ENCODE assay signal across 17 cellular contexts in the genomic region with DNA sequence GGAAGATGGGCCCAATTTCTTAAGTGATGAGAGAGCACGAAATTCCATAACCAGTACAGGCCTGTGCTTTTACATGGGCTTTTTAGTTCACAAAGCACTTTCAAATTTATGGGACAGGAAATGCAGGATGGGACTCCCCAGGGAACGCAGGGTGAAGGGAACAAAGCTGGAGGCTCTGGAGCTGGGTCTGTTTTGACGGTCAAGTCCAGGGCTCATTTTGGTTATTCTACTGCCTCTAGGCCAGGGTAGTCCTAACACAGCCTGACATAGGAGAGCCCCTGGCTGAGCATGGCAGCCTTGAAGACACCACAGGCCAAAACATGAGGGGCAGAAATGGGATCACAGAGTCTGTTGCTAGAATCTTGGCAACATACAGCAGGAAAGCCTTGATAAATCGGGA. TPM values are rescaled to one million over a fixed set of nuclear protein-coding genes. Genes with fewer than 3 reads are reported as not detected.
DNase-seq lines count a peak whose midpoint lies in the region; ATAC-seq and TF ChIP-seq lines count a peak whose summit lies in the region.
"Had no signal": no experiment of that assay in that cellular context is flagged by ENCODE, and none has a peak within 500 bp of the region (broad histone marks: within the 10 kb centered on the region; RNA-seq: fewer than 3 reads in every experiment).

No MANE protein-coding gene starts in this region.

- H3K4me3 ChIP-seq in right cardiac atrium (ENCODE audit: low read length) = no peak overlapping the region
- H3K4me3 ChIP-seq: BLaER1 treated with 17β-estradiol and CSF1 and Interleukin-3, amounts not matched to agents 10 nM and 100 nM; GM12878; HAP-1 had no signal

- peaks cover 3% of the 10 kb centered on the region for H3K9me3 Mint-ChIP-seq in activated T-helper 17 cell treated with anti-CD3 and anti-CD28 coated beads, Interleukin-2, amount 50 U/mL, for 72 hours
- peaks cover under 1% of the 10 kb centered on the region for H3K9me3 Mint-ChIP-seq in osteocyte (ENCODE audit: unreplicated experiment)
- H3K9me3 Mint-ChIP-seq: CD4-positive, alpha-beta memory T cell had no signal

- intact Hi-C loops in right cardiac atrium (cut with DNase I) = no loop called here
- intact Hi-C loops in Right ventricle myocardium inferior (cut with DNase I) = loop anchor here (5.0 kb wide), 1 partner anchor 35 kb away; a partner anchor contains a TSS

- H3K27me3 ChIP-seq in right cardiac atrium (ENCODE audit: control insufficient read depth, insufficient read depth) = no peaks in the 10 kb centered on the region
- H3K27me3 ChIP-seq: BLaER1 treated with 17β-estradiol and CSF1 and Interleukin-3, amounts not matched to agents 10 nM and 100 nM had no signal

- H3K27ac Mint-ChIP-seq in activated T-helper 17 cell treated with anti-CD3 and anti-CD28 coated beads, Interleukin-2, amount 50 U/mL, for 72 hours = peak overlapping the region; percentile 44
- H3K27ac Mint-ChIP-seq in osteocyte (ENCODE audit: unreplicated experiment) = no peak overlapping the region

- no peaks in the 10 kb centered on the region for H3K4me1 ChIP-seq in right cardiac atrium (ENCODE audit: control insufficient read depth, insufficient read depth, low read length)
- H3K4me1 ChIP-seq: BLaER1 treated with 17β-estradiol and CSF1 and Interleukin-3, amounts not matched to agents 10 nM and 100 nM; Caco-2; HAP-1 had no signal

- TF ChIP-seq CTCF in osteocyte (IDR thresholded peaks at IDR 0.05) = no peak

- DNase-seq in right cardiac atrium (no peak), Right ventricle myocardium inferior (ENCODE audit: missing footprints) (no peak), osteocyte (ENCODE audit: extremely low spot score, unreplicated experiment) (peak; percentile 38), D341Med (ENCODE audit: low spot score) (no peak), GM19238 (ENCODE audit: insufficient read length, low spot score) (no peak)
- DNase-seq in activated CD4-positive, alpha-beta T cell treated with anti-CD3 and anti-CD28 coated beads for 48 hours = no peak
- DNase-seq: 8988T; ACHN; Caco-2; CD4-positive, alpha-beta memory T cell; DMS53; GOT3 had no signal

- H3K4me1 Mint-ChIP-seq in activated T-helper 17 cell treated with anti-CD3 and anti-CD28 coated beads, Interleukin-2, amount 50 U/mL, for 72 hours = no peaks in the 10 kb centered on the region
- no peaks in the 10 kb centered on the region for H3K4me1 Mint-ChIP-seq in osteocyte (ENCODE audit: unreplicated experiment)

- H3K27me3 Mint-ChIP-seq in activated T-helper 17 cell treated with anti-CD3 and anti-CD28 coated beads, Interleukin-2, amount 50 U/mL, for 72 hours = no peaks in the 10 kb centered on the region
- H3K27me3 Mint-ChIP-seq in osteocyte (ENCODE audit: unreplicated experiment) = peaks cover 4% of the 10 kb centered on the region

- H3K27ac ChIP-seq in right cardiac atrium (ENCODE audit: low read length) = peak overlapping the region; percentile 33
- H3K27ac ChIP-seq: BLaER1 treated with 17β-estradiol and CSF1 and Interleukin-3, amounts not matched to agents 10 nM and 100 nM had no signal

- WGBS in right cardiac atrium = 83% methylated on average over 4 of the region's 4 CpGs

- H3K4me3 Mint-ChIP-seq in activated T-helper 17 cell treated with anti-CD3 and anti-CD28 coated beads, Interleukin-2, amount 50 U/mL, for 72 hours = no peak overlapping the region
- no peak overlapping the region for H3K4me3 Mint-ChIP-seq in osteocyte (ENCODE audit: unreplicated experiment)
- H3K4me3 Mint-ChIP-seq: CD4-positive, alpha-beta memory T cell had no signal

- ATAC-seq in right cardiac atrium = no peak
- ATAC-seq in Right ventricle myocardium inferior = no peak
- ATAC-seq in activated T-helper 17 cell treated with anti-CD3 and anti-CD28 coated beads, Interleukin-2, amount 50 U/mL, for 72 hours (replicated peaks) = no peak
- ATAC-seq: GM12878 had no signal

- no peaks in the 10 kb centered on the region for H3K9me3 ChIP-seq in right cardiac atrium (ENCODE audit: control insufficient read depth, low read length)
- H3K9me3 ChIP-seq: BLaER1 treated with 17β-estradiol and CSF1 and Interleukin-3, amounts not matched to agents 10 nM and 100 nM; Caco-2; HAP-1 had no signal

- H3K36me3 Mint-ChIP-seq in activated T-helper 17 cell treated with anti-CD3 and anti-CD28 coated beads, Interleukin-2, amount 50 U/mL, for 72 hours (ENCODE audit: low read depth) = peaks cover 38% of the 10 kb centered on the region
- no peaks in the 10 kb centered on the region for H3K36me3 Mint-ChIP-seq in osteocyte (ENCODE audit: unreplicated experiment)

RNA-seq across cellular contexts. Expression of a gene that starts 33.5 kb away (rescaled TPM):
- total RNA-seq in right cardiac atrium (10 to 100 TPM; 19.9 to 25.9 (median 23.1) TPM), Right ventricle myocardium inferior (13.9 TPM), osteocyte (0.57 TPM in 1 of 2 replicates, not detected in the other)
- polyA plus RNA-seq in right cardiac atrium = 12.3 TPM
- 100 to 1,000 TPM; 255 to 289 TPM for total RNA-seq in activated T-helper 17 cell treated with anti-CD3 and anti-CD28 coated beads, Interleukin-2, amount 50 U/mL, for 72 hours

RNA-seq across cellular contexts. Expression of a gene that starts 34.0 kb away (rescaled TPM):
- 100 to 1,000 TPM; 125 to 258 (median 212) TPM for total RNA-seq in right cardiac atrium
- polyA plus RNA-seq in right cardiac atrium = 72.1 TPM
- total RNA-seq in Right ventricle myocardium inferior = 182 TPM
- not detected for total RNA-seq in activated T-helper 17 cell treated with anti-CD3 and anti-CD28 coated beads, Interleukin-2, amount 50 U/mL, for 72 hours
- total RNA-seq in osteocyte = not detected in 2 replicates
- total RNA-seq: Caco-2; CD4-positive, alpha-beta memory T cell; Daoy; GM12878 had no signal

RNA-seq across cellular contexts. Expression of a gene that starts 59.5 kb away (rescaled TPM):
- total RNA-seq in right cardiac atrium = not detected
- polyA plus RNA-seq in right cardiac atrium = not detected
- not detected for total RNA-seq in Right ventricle myocardium inferior
- total RNA-seq in activated T-helper 17 cell treated with anti-CD3 and anti-CD28 coated beads, Interleukin-2, amount 50 U/mL, for 72 hours = not detected
- total RNA-seq in osteocyte = not detected in 2 replicates
- total RNA-seq: Caco-2; CD4-positive, alpha-beta memory T cell; Daoy; GM12878 had no signal
- polyA plus RNA-seq: CD4-positive, alpha-beta memory T cell; GM12878 had no signal

Comparison
In these comparisons a context has a peak if more than half of its experiments do, and no peak if none do; other contexts are left out.
1. RNA of a gene that starts 34.0 kb away (total RNA-seq): 125 to 258 TPM in right cardiac atrium and 182 TPM in Right ventricle myocardium inferior (single experiment); not detected in activated T-helper 17 cell treated with anti-CD3 and anti-CD28 coated beads, Interleukin-2, amount 50 U/mL, for 72 hours and not detected in osteocyte; every median in the first group is over 100 times any median in the second.